8 cellular contexts compared by ENCODE assay signal in the genomic region with DNA sequence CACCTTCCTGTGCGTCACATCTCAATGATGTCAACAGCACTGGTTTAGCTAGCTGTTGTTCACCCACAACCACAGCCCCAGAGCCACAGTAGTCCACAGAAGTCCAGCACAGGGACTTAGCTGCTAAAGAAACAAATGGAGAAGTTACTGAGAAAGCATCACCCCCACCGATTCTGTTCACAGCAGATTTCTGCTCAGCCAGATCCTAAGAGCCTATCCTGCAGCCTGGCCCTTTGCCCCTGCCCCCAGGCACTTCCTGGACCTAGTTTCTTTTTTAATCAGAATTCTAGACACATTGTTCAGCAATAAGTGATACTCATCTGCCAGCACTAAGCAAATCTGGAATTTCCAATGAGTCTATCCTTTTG. TPM values are rescaled to one million over a fixed set of nuclear protein-coding genes. Genes with fewer than 3 reads are reported as not detected.
DNase-seq lines count a peak whose midpoint lies in the region; ATAC-seq, FAIRE-seq and TF ChIP-seq lines count a peak whose summit lies in the region.

No MANE protein-coding gene starts in this region.

- intact Hi-C loops in left colon (cut with DNase I, micrococcal nuclease): no loop called here

- no peak for TF ChIP-seq CTCF in astrocyte of the cerebellum (IDR thresholded peaks at IDR 0.05; ENCODE audit: low read depth, low read length, missing control alignments)

- peak; percentile 94 for FAIRE-seq in GM12891 (lab: Jason Lieb, UNC)

- no peak overlapping the region for H3K4me3 ChIP-seq in astrocyte of the cerebellum (ENCODE audit: low read depth, low read length)

- in situ Hi-C loops in astrocyte of the cerebellum (cut with HindIII; ENCODE audit: low sequenced_read_pairs): no loop called here

- DNase-seq in GM12891 (ENCODE audit: insufficient read length, low spot score) (no peak), astrocyte of the cerebellum (ENCODE audit: low read depth) (peak; percentile 67), left colon (peak; percentile 57 to 66), NCI-H345 (lab: John Stamatoyannopoulos, UW) (no peak), left lobe of liver (ENCODE audit: low spot score) (no peak)
- DNase-seq in stimulated activated CD4-positive, alpha-beta T cell treated with anti-CD3 and anti-CD28 coated beads, Interleukin-4, amount 100 ng/mL, for 24 hours: peak; percentile 71

- peak; percentile 27 for ATAC-seq in HG02981 (IDR thresholded peaks at IDR 0.05; ENCODE audit: unreplicated experiment)
- peak; percentile 11 for ATAC-seq in SK-N-SH treated with all-trans-retinoic acid at 6 μM for 48 hours
- ATAC-seq in left colon: peak; percentile 16
- no peak for ATAC-seq in left lobe of liver

- TF ChIP-seq POLR2A in GM12891 (IDR thresholded peaks at IDR 0.05; ENCODE audit: low read depth, low read length): no peak

TF ChIP-seq in GM12891, 5 proteins besides CTCF, POLR2A, EP300 and RAD21:
- TF ChIP-seq PAX5 (IDR thresholded peaks at IDR 0.05; ENCODE audit: insufficient read depth, low read length, severe bottlenecking) (no peak), POLR2AphosphoS5 (IDR thresholded peaks at IDR 0.05; ENCODE audit: low read depth, low read length) (peak; percentile 57; the same call in 1 of the 2 replicates), TAF1 (IDR thresholded peaks at IDR 0.05; ENCODE audit: low read depth, low read length) (peak; percentile 60; the same call in 1 of the 2 replicates), SPI1 (IDR thresholded peaks at IDR 0.05; ENCODE audit: low read depth, low read length) (peak; percentile 54), POU2F2 (IDR thresholded peaks at IDR 0.05; ENCODE audit: low read depth, low read length) (no peak)

TF ChIP-seq in SK-N-SH treated with all-trans-retinoic acid at 6 μM for 48 hours, 23 proteins besides CTCF, POLR2A, EP300 and RAD21:
- no peak for TF ChIP-seq TCF4 (CRISPR knock-in tag; IDR thresholded peaks at IDR 0.05; ENCODE audit: borderline replicate concordance)
- TF ChIP-seq, protein P1, sequence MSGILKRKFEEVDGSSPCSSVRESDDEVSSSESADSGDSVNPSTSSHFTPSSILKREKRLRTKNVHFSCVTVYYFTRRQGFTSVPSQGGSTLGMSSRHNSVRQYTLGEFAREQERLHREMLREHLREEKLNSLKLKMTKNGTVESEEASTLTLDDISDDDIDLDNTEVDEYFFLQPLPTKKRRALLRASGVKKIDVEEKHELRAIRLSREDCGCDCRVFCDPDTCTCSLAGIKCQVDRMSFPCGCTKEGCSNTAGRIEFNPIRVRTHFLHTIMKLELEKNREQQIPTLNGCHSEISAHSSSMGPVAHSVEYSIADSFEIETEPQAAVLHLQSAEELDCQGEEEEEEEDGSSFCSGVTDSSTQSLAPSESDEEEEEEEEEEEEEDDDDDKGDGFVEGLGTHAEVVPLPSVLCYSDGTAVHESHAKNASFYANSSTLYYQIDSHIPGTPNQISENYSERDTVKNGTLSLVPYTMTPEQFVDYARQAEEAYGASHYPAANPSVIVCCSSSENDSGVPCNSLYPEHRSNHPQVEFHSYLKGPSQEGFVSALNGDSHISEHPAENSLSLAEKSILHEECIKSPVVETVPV (CRISPR knock-in tag; IDR thresholded peaks at IDR 0.05): no peak
- TF ChIP-seq, protein P2, sequence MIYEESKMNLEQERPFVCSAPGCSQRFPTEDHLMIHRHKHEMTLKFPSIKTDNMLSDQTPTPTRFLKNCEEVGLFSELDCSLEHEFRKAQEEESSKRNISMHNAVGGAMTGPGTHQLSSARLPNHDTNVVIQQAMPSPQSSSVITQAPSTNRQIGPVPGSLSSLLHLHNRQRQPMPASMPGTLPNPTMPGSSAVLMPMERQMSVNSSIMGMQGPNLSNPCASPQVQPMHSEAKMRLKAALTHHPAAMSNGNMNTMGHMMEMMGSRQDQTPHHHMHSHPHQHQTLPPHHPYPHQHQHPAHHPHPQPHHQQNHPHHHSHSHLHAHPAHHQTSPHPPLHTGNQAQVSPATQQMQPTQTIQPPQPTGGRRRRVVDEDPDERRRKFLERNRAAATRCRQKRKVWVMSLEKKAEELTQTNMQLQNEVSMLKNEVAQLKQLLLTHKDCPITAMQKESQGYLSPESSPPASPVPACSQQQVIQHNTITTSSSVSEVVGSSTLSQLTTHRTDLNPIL (CRISPR knock-in tag; IDR thresholded peaks at IDR 0.05; ENCODE audit: low read depth): no peak
- TF ChIP-seq, protein P3, sequence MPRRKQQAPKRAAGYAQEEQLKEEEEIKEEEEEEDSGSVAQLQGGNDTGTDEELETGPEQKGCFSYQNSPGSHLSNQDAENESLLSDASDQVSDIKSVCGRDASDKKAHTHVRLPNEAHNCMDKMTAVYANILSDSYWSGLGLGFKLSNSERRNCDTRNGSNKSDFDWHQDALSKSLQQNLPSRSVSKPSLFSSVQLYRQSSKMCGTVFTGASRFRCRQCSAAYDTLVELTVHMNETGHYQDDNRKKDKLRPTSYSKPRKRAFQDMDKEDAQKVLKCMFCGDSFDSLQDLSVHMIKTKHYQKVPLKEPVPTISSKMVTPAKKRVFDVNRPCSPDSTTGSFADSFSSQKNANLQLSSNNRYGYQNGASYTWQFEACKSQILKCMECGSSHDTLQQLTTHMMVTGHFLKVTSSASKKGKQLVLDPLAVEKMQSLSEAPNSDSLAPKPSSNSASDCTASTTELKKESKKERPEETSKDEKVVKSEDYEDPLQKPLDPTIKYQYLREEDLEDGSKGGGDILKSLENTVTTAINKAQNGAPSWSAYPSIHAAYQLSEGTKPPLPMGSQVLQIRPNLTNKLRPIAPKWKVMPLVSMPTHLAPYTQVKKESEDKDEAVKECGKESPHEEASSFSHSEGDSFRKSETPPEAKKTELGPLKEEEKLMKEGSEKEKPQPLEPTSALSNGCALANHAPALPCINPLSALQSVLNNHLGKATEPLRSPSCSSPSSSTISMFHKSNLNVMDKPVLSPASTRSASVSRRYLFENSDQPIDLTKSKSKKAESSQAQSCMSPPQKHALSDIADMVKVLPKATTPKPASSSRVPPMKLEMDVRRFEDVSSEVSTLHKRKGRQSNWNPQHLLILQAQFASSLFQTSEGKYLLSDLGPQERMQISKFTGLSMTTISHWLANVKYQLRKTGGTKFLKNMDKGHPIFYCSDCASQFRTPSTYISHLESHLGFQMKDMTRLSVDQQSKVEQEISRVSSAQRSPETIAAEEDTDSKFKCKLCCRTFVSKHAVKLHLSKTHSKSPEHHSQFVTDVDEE (CRISPR knock-in tag; IDR thresholded peaks at IDR 0.05): no peak
- no peak for TF ChIP-seq ISL1 (CRISPR knock-in tag; IDR thresholded peaks at IDR 0.05)
- no peak for TF ChIP-seq TOX (CRISPR knock-in tag; IDR thresholded peaks at IDR 0.05; ENCODE audit: borderline replicate concordance)
- TF ChIP-seq ZFP30 (CRISPR knock-in tag; IDR thresholded peaks at IDR 0.05): no peak
- TF ChIP-seq ZFP3 (CRISPR knock-in tag; IDR thresholded peaks at IDR 0.05): no peak
- no peak for TF ChIP-seq SNAI2 (CRISPR knock-in tag; IDR thresholded peaks at IDR 0.05)
- no peak for TF ChIP-seq ZNF565 (CRISPR knock-in tag; conservative IDR thresholded peaks at IDR 0.05; ENCODE audit: low read depth)
- no peak for TF ChIP-seq ZNF70 (CRISPR knock-in tag; IDR thresholded peaks at IDR 0.05)
- TF ChIP-seq, protein P4, sequence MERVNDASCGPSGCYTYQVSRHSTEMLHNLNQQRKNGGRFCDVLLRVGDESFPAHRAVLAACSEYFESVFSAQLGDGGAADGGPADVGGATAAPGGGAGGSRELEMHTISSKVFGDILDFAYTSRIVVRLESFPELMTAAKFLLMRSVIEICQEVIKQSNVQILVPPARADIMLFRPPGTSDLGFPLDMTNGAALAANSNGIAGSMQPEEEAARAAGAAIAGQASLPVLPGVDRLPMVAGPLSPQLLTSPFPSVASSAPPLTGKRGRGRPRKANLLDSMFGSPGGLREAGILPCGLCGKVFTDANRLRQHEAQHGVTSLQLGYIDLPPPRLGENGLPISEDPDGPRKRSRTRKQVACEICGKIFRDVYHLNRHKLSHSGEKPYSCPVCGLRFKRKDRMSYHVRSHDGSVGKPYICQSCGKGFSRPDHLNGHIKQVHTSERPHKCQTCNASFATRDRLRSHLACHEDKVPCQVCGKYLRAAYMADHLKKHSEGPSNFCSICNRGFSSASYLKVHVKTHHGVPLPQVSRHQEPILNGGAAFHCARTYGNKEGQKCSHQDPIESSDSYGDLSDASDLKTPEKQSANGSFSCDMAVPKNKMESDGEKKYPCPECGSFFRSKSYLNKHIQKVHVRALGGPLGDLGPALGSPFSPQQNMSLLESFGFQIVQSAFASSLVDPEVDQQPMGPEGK (CRISPR knock-in tag; IDR thresholded peaks at IDR 0.05; ENCODE audit: borderline replicate concordance): no peak
- no peak for TF ChIP-seq GLIS3 (CRISPR knock-in tag; IDR thresholded peaks at IDR 0.05)
- TF ChIP-seq RARB (CRISPR knock-in tag; IDR thresholded peaks at IDR 0.05): no peak
- no peak for TF ChIP-seq PPARA (CRISPR knock-in tag; IDR thresholded peaks at IDR 0.05; ENCODE audit: borderline replicate concordance)
- no peak for TF ChIP-seq CSDC2 (CRISPR knock-in tag; IDR thresholded peaks at IDR 0.05)
TF ChIP-seq in SK-N-SH treated with all-trans-retinoic acid at 6 μM for 48 hours: peak in this region for 0.

RNA-seq across cellular contexts. Expression of a gene that starts 7.4 kb away (rescaled TPM):
- polyA plus RNA-seq in GM12891 (2012; ENCODE audit: low read depth, missing spikeins): 35.2 TPM
- 100 to 1,000 TPM; 106 to 115 TPM for total RNA-seq in left colon
- 48.2 TPM for total RNA-seq in left lobe of liver

Comparison
In these comparisons a context has a peak if more than half of its experiments do, and no peak if none do; other contexts are left out.
1. DNase-seq: peak in astrocyte of the cerebellum (single experiment), left colon (2 of 2) and stimulated activated CD4-positive, alpha-beta T cell treated with anti-CD3 and anti-CD28 coated beads, Interleukin-4, amount 100 ng/mL, for 24 hours (single experiment); none in GM12891 (single experiment), NCI-H345 (single experiment) and left lobe of liver (single experiment).